14 cellular contexts compared by ENCODE assay signal in the genomic region with DNA sequence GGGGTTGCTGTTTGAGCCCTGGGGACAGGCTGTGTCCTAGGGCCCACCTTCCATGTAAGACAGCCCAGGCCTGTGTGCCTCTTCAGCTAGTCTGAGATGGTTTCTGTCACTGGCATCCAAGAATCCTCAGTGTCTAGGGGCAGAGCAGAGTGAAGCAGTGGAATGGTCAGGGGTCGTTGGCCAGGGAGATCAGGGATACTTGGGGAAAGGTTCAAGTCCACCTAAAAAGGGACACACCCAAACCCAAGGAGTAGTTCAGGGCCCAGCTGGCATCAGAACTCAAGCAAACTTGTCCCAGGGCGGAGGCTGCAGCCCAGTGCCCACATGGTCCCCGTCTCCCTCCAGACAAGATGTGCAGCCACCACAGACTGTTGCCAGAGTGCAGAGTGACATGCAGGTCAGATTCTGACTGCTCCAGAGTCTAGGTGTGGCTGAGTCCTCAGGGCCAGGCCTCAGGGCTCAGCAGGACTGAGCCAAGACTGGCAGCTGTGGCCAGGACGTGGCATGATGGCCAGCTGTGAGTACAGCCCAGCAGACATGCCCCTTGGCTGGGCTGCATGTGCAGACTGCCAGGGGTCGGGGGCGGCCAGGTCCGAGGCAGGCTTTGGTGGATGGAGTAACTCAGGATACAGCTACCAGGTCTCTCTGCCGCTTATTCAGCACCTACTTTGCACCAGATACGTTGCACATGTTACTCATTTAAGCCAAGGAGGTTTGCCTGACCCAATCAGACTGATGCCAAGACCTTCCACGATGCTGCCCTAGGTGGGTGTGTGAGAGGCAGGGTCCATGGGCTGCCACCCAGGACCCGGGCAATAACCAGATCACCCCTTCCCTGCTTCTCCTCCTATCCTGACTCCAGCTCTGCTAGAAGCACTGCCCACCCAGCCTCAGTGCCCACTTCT.
DNase-seq lines count a peak whose midpoint lies in the region; ATAC-seq and TF ChIP-seq lines count a peak whose summit lies in the region.
"Had no signal": no experiment of that assay in that cellular context is flagged by ENCODE, and none has a peak within 500 bp of the region (broad histone marks: within the 10 kb centered on the region; RNA-seq: fewer than 3 reads in every experiment).

No MANE protein-coding gene starts in this region.

- H3K4me3 ChIP-seq in WERI-Rb-1 (ENCODE audit: low read depth, low read length): no peak overlapping the region

- no peak overlapping the region for H3K27ac ChIP-seq in WERI-Rb-1
- H3K27ac ChIP-seq: foreskin keratinocyte had no signal

- no peak overlapping the region for H3K4me3 Mint-ChIP-seq in brain
- H3K4me3 Mint-ChIP-seq: CD4-positive, alpha-beta T cell; dendritic cell treated with granulocyte-macrophage colony-stimulating factor and Interleukin-4, amounts not matched to agents 40 ng/mL and 50 ng/mL, for 4 days had no signal

- peaks cover 39% of the 10 kb centered on the region for H3K4me1 Mint-ChIP-seq in brain

- no peaks in the 10 kb centered on the region for H3K9me3 ChIP-seq in WERI-Rb-1 (ENCODE audit: severe bottlenecking)

- H3K36me3 Mint-ChIP-seq in brain: peaks cover 67% of the 10 kb centered on the region

- TF ChIP-seq CTCF in WERI-Rb-1 (IDR thresholded peaks at IDR 0.05; ENCODE audit: low read depth, low read length) (no peak), brain (conservative IDR thresholded peaks at IDR 0.05) (no peak)

- H3K9me3 Mint-ChIP-seq in brain: no peaks in the 10 kb centered on the region
- H3K9me3 Mint-ChIP-seq: CD4-positive, alpha-beta T cell; dendritic cell treated with granulocyte-macrophage colony-stimulating factor and Interleukin-4, amounts not matched to agents 40 ng/mL and 50 ng/mL, for 4 days had no signal

- H3K27me3 ChIP-seq in WERI-Rb-1 (ENCODE audit: insufficient read depth, low read depth, severe bottlenecking): no peaks in the 10 kb centered on the region
- H3K27me3 ChIP-seq: foreskin keratinocyte had no signal

- H3K27ac Mint-ChIP-seq in brain: peak overlapping the region in 3 of 5 experiments; percentile 29 to 91 (median 84)
- H3K27ac Mint-ChIP-seq: CD4-positive, alpha-beta T cell had no signal

- peak; percentile 5 for DNase-seq in WERI-Rb-1
- DNase-seq in left lobe of liver (ENCODE audit: low spot score): peak; percentile 37
- peak; percentile 5 for DNase-seq in stimulated activated naive CD8-positive, alpha-beta T cell treated with anti-CD3 and anti-CD28 coated beads, Interleukin-15, Interleukin-2, amounts not matched to agents 100 U/mL and 50 U/mL, for 24 hours
- DNase-seq in retina: no peak
- no peak for DNase-seq in 8988T
- no peak for DNase-seq in NCI-H128 (lab: John Stamatoyannopoulos, UW; ENCODE audit: unreplicated experiment)
- DNase-seq in iPS-NIHi11 (ENCODE audit: low spot score): no peak
- DNase-seq: activated gamma-delta T cell, foreskin keratinocyte, MV-4-11, NCI-H446 had no signal

- H3K27me3 Mint-ChIP-seq in brain: no peaks in the 10 kb centered on the region
- H3K27me3 Mint-ChIP-seq: CD4-positive, alpha-beta T cell; dendritic cell treated with granulocyte-macrophage colony-stimulating factor and Interleukin-4, amounts not matched to agents 40 ng/mL and 50 ng/mL, for 4 days had no signal

- no peak for ATAC-seq in left lobe of liver
- no peak for ATAC-seq in stimulated activated naive CD8-positive, alpha-beta T cell treated with anti-CD3 and anti-CD28 coated beads, Interleukin-15, Interleukin-2, amounts not matched to agents 100 U/mL and 50 U/mL, for 24 hours
- ATAC-seq: foreskin keratinocyte had no signal

- peaks cover 27% of the 10 kb centered on the region for H3K36me3 ChIP-seq in WERI-Rb-1

Comparison
In these comparisons a context has a peak if more than half of its experiments do, and no peak if none do; other contexts are left out.
1. DNase-seq: peak in WERI-Rb-1 (single experiment), left lobe of liver (single experiment) and stimulated activated naive CD8-positive, alpha-beta T cell treated with anti-CD3 and anti-CD28 coated beads, Interleukin-15, Interleukin-2, amounts not matched to agents 100 U/mL and 50 U/mL, for 24 hours (single experiment); none in retina (single experiment), 8988T (single experiment), NCI-H128 (single experiment) and iPS-NIHi11 (single experiment).